12 cellular contexts compared by ENCODE assay signal in genomic region chr1:159014003-159014571, GRCh38. TPM values are rescaled to one million over a fixed set of nuclear protein-coding genes. Genes with fewer than 3 reads are reported as not detected.
DNase-seq lines count a peak whose midpoint lies in the region; ATAC-seq and TF ChIP-seq lines count a peak whose summit lies in the region.
"Had no signal": no experiment of that assay in that cellular context is flagged by ENCODE, and none has a peak within 500 bp of the region (broad histone marks: within the 10 kb centered on the region; RNA-seq: fewer than 3 reads in every experiment).

No MANE protein-coding gene starts in this region.

- H3K9me3 ChIP-seq in heart left ventricle (no peaks in the 10 kb centered on the region), OCI-LY7 (ENCODE audit: low read length) (no peaks in the 10 kb centered on the region), duodenal mucosa (ENCODE audit: control insufficient read depth in 1 of 2, low read length in 2 of 2) (no peaks in the 10 kb centered on the region), thoracic aorta (no peaks in the 10 kb centered on the region), osteoblast (ENCODE audit: low read depth, low read length) (no peaks in the 10 kb centered on the region)
- H3K9me3 ChIP-seq: MG63, SJCRH30 had no signal

- no peaks in the 10 kb centered on the region for H3K9me2 ChIP-seq in OCI-LY7 (ENCODE audit: insufficient read depth, low read length)

- 89 to 91% (median 91%) methylated on average over 3 of the region's 3 CpGs for WGBS in heart left ventricle, 4 donors

- H3K27ac ChIP-seq in heart left ventricle (peak overlapping the region in 3 of 12 donors; percentile 69 to 99 (median 92)), OCI-LY7 (ENCODE audit: low read depth, low read length, poor library complexity, severe bottlenecking) (peak overlapping the region; percentile 89), duodenal mucosa (ENCODE audit: low read depth, low read length) (no peak overlapping the region), thoracic aorta (no peak overlapping the region), osteoblast (ENCODE audit: low read depth, low read length) (no peak overlapping the region)
- H3K27ac ChIP-seq: SJCRH30 had no signal

- peak overlapping the region; percentile 77 for H3K4me2 ChIP-seq in OCI-LY7 (ENCODE audit: low read length)
- no peak overlapping the region for H3K4me2 ChIP-seq in osteoblast (ENCODE audit: insufficient read depth, low read length)

- CTCF ChIA-PET in OCI-LY7 (lab: Charles Lee; ENCODE audit: unreplicated experiment), result no interaction called here

- H4K20me1 ChIP-seq in OCI-LY7 (ENCODE audit: insufficient read depth, low read length) (no peaks in the 10 kb centered on the region), osteoblast (ENCODE audit: insufficient read depth, low read length) (no peaks in the 10 kb centered on the region)

- intact Hi-C loops in heart left ventricle (cut with DNase I) (loop anchor here in 3 of 10 donors (5.0 to 10.0 kb wide), 3 partner anchors 51 to 911 kb away; partner anchors contain the start of gene TAGLN2 (in 1 of the 3)), left cardiac atrium (cut with DNase I) (no loop called here), OCI-LY7 (cut with micrococcal nuclease; ENCODE audit: unreplicated experiment) (loop anchor here (5.0 kb wide), 2 partner anchors 727 to 837 kb away; partner anchors contain the start of gene CD1C)

- BruUV-seq in OCI-LY7 (replicated peaks; lab: Mats Ljungman, UMichigan), result no TSS peak

- H3K79me2 ChIP-seq in OCI-LY7 (ENCODE audit: insufficient read depth, low read depth, low read length) (peaks cover 99% of the 10 kb centered on the region), osteoblast (ENCODE audit: insufficient read depth, low read length) (peaks cover 81% of the 10 kb centered on the region)

- no peak for TF ChIP-seq CTCF in heart left ventricle (IDR thresholded peaks at IDR 0.05)
- TF ChIP-seq CTCF in OCI-LY7 (conservative IDR thresholded peaks at IDR 0.05; ENCODE audit: low read length), result no peak
- TF ChIP-seq CTCF in thoracic aorta (IDR thresholded peaks at IDR 0.05), result no peak
- no peak for TF ChIP-seq CTCF in osteoblast (IDR thresholded peaks at IDR 0.05; ENCODE audit: extremely low read depth, low read depth, low read length)

- H3K4me1 ChIP-seq in heart left ventricle (peaks cover 0 to 68% (median 29%) of the 10 kb centered on the region in 12 donors), OCI-LY7 (ENCODE audit: insufficient read depth, low read length, poor library complexity, severe bottlenecking) (peaks cover 60% of the 10 kb centered on the region), duodenal mucosa (ENCODE audit: control insufficient read depth in 1 of 2, insufficient read depth in 2 of 2, low read length in 2 of 2) (peaks cover 8 to 16% of the 10 kb centered on the region in 2 donors), thoracic aorta (ENCODE audit: control insufficient read depth in 1 of 2, low read depth in 2 of 2) (peaks cover 9 to 27% of the 10 kb centered on the region in 2 donors), osteoblast (ENCODE audit: insufficient read depth, low read length) (peaks cover 28% of the 10 kb centered on the region)

- H3K36me3 ChIP-seq in heart left ventricle (peaks cover 0 to 48% (median 42%) of the 10 kb centered on the region in 9 donors), OCI-LY7 (ENCODE audit: insufficient read depth, low read length) (peaks cover 84% of the 10 kb centered on the region), duodenal mucosa (ENCODE audit: control insufficient read depth in 1 of 2, insufficient read depth in 2 of 2, low read length in 2 of 2) (peaks cover 4 to 25% of the 10 kb centered on the region in 2 donors), thoracic aorta (peaks cover 11% of the 10 kb centered on the region), osteoblast (ENCODE audit: insufficient read depth, low read length) (peaks cover 50% of the 10 kb centered on the region)

- DNase-seq in heart left ventricle (no peak), left cardiac atrium (no peak), OCI-LY7 (ENCODE audit: low spot score) (no peak), thoracic aorta (ENCODE audit: low spot score) (no peak), osteoblast (ENCODE audit: insufficient read length, low spot score, missing footprints) (no peak), NCI-H226 (no peak)
- DNase-seq: MG63, NCI-H446, nephron progenitor cell, SJCRH30 had no signal

- no peak for TF ChIP-seq POLR2A in heart left ventricle (IDR thresholded peaks at IDR 0.05)

- H2AFZ ChIP-seq in OCI-LY7 (ENCODE audit: low read length) (no peak overlapping the region), osteoblast (ENCODE audit: low read length) (no peak overlapping the region)

- H3K27me3 ChIP-seq in heart left ventricle (no peaks in the 10 kb centered on the region), duodenal mucosa (ENCODE audit: control insufficient read depth in 1 of 2, insufficient read depth in 2 of 2, low read length in 2 of 2) (no peaks in the 10 kb centered on the region), thoracic aorta (replicated peaks; ENCODE audit: insufficient read depth) (no peaks in the 10 kb centered on the region), osteoblast (ENCODE audit: insufficient read depth, low read length) (no peaks in the 10 kb centered on the region)
- H3K27me3 ChIP-seq: MG63, SJCRH30 had no signal

- ATAC-seq in heart left ventricle (no peak), left cardiac atrium (no peak), thoracic aorta (ENCODE audit: insufficient number of reproducible peaks, low FRiP score, low read depth) (no peak), GM21423 (IDR thresholded peaks at IDR 0.05; ENCODE audit: unreplicated experiment) (no peak)

- H3K9ac ChIP-seq in duodenal mucosa (ENCODE audit: low read depth in 1 of 2, low read length in 2 of 2), result no peak overlapping the region

- POLR2A ChIA-PET in OCI-LY7 (lab: Charles Lee), result interaction anchor here (0.7 to 1.8 kb wide), 5 partner anchors 14 to 59 kb away, joined by 3 to 7 read pairs (median 3); no protein-coding TSS in a partner anchor

- H3K4me3 ChIP-seq in heart left ventricle (peak overlapping the region in 7 of 12 donors; percentile 56 to 82 (median 71)), OCI-LY7 (ENCODE audit: low read depth, low read length, poor library complexity, severe bottlenecking) (peak overlapping the region; percentile 88), duodenal mucosa (ENCODE audit: low read depth in 1 of 2, low read length in 2 of 2) (peak overlapping the region; percentile 28 to 30), thoracic aorta (peak overlapping the region; percentile 78), osteoblast (ENCODE audit: insufficient read depth, low read length) (no peak overlapping the region)
- H3K4me3 ChIP-seq: MG63, SJCRH30 had no signal

RNA-seq across cellular contexts. Expression of gene IFI16, which starts 4.4 kb away (rescaled TPM):
- total RNA-seq in heart left ventricle (100 to 1,000 TPM in 1 of 9 donors, 10 to 100 TPM in 8; 19.1 to 125 (median 23.7) TPM), left cardiac atrium (10 to 100 TPM; 43.7 to 67.7 TPM), OCI-LY7 (2022) (271 and 318 TPM in 2 replicates), thoracic aorta (100 to 1,000 TPM in 1 of 2 donors, 10 to 100 TPM in 1; 65.4 to 182 TPM), osteoblast (129 and 171 TPM in 2 replicates)
- polyA plus RNA-seq in heart left ventricle, result 10 to 100 TPM; 25.5 to 27.1 TPM
- total RNA-seq in OCI-LY7 (2014; rRNA removed; shearing (Covaris generic)), result 96.5 and 99.3 TPM in 2 replicates
